1 cellular context compared by ENCODE assay signal in the genomic region with DNA sequence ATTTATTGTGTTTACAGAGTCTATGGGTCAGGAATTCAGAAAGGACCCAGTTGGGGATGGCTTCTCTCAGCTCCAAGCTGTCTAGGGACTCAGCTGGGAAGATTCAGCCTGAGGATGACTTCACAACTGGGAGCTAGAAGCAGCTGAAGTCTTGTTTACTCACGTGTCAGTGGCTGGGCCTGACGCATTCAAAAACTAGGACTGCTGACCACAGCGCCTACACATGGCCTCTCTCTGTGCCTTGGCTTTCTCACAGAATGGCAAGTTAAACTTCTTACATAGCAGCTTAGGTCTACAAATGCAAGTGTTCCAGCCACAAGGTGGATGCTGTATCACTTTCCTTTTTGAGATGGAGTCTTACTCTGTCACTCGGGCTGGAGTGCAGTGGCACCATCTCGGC.
TF ChIP-seq lines count a peak whose summit lies in the region.

No MANE protein-coding gene starts in this region.

TF ChIP-seq in K562, 482 proteins besides CTCF, POLR2A, EP300 and RAD21 (continued from another document):
- no peak for TF ChIP-seq NFE2L1 (tag; IDR thresholded peaks at IDR 0.05; ENCODE audit: borderline replicate concordance, low read depth)
- TF ChIP-seq, protein P1, sequence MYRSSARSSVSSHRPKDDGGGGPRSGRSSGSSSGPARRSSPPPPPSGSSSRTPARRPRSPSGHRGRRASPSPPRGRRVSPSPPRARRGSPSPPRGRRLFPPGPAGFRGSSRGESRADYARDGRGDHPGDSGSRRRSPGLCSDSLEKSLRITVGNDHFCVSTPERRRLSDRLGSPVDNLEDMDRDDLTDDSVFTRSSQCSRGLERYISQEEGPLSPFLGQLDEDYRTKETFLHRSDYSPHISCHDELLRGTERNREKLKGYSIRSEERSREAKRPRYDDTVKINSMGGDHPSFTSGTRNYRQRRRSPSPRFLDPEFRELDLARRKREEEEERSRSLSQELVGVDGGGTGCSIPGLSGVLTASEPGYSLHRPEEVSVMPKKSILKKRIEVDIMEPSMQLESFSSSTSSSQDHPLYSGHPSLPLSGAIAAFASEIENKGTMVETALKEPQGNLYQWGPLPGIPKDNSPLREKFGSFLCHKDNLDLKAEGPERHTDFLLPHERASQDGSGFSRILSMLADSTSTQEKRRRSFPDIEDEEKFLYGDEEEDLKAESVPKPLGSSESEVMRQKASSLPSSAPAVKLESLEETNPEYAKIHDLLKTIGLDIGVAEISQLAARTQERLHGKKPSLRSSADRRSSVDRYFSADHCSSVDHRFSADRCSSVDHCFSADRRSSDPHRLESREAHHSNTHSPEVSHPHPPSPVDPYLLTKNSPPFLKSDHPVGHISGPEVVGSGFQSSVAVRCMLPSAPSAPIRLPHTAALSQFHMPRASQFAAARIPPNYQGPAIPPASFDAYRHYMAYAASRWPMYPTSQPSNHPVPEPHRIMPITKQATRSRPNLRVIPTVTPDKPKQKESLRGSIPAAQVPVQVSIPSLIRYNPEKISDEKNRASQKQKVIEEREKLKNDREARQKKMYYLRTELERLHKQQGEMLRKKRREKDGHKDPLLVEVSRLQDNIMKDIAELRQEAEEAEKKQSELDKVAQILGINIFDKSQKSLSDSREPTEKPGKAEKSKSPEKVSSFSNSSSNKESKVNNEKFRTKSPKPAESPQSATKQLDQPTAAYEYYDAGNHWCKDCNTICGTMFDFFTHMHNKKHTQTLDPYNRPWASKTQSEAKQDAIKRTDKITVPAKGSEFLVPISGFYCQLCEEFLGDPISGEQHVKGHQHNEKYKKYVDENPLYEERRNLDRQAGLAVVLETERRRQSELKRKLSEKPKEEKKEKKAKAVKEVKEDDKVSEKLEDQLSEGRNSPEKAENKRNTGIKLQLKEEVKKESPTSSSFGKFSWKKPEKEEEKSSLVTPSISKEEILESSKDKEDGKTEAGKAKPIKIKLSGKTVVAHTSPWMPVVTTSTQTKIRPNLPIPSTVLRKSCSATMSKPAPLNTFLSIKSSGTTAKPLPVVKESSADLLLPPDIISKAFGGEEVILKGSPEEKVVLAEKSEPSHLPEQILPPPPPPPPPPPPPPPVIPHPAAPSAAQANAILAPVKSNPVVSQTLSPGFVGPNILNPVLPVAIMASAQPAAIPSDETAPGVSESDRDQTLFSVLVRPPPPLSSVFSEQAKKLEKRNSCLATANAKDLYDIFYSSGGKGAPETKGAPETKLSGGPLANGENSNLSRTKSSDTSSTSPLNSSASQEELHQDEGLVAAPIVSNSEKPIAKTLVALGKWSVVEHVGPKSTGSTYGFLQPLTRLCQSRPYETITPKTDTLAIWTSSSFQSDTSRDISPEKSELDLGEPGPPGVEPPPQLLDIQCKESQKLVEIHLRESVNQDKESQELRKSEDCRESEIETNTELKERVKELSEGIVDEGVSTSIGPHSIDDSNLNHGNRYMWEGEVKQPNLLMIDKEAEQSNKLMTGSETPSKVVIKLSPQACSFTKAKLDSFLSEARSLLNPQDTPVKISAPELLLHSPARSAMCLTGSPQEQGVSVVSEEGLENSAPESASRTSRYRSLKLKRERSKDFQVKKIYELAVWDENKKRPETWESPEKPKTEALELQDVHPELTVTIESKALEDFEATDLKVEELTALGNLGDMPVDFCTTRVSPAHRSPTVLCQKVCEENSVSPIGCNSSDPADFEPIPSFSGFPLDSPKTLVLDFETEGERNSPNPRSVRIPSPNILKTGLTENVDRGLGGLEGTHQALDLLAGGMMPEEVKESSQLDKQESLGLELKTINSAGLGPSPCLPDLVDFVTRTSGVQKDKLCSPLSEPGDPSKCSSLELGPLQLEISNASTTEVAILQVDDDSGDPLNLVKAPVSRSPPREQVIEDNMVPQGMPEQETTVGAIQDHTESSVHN (IDR thresholded peaks at IDR 0.05; ENCODE audit: borderline replicate concordance in 1 of 2, low read depth in 1 of 2): peak in 1 of 2 experiments; percentile 95; a peak in 2 of 4 replicates
- TF ChIP-seq ZNF76 (CRISPR knock-in tag; IDR thresholded peaks at IDR 0.05; ENCODE audit: borderline replicate concordance): no peak
- TF ChIP-seq MCM5 (IDR thresholded peaks at IDR 0.05; ENCODE audit: low read depth): no peak
- TF ChIP-seq, protein P2, sequence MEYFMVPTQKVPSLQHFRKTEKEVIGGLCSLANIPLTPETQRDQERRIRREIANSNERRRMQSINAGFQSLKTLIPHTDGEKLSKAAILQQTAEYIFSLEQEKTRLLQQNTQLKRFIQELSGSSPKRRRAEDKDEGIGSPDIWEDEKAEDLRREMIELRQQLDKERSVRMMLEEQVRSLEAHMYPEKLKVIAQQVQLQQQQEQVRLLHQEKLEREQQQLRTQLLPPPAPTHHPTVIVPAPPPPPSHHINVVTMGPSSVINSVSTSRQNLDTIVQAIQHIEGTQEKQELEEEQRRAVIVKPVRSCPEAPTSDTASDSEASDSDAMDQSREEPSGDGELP (CRISPR knock-in tag; IDR thresholded peaks at IDR 0.05; ENCODE audit: borderline replicate concordance): peak; percentile 48; the same call in 1 of the 2 replicates
- TF ChIP-seq MAFK (IDR thresholded peaks at IDR 0.05; ENCODE audit: low read length): 0 out of 2 replicates have a peak, but pooled peaks have one; percentile 38
- peak; percentile 75 for TF ChIP-seq L3MBTL2 (IDR thresholded peaks at IDR 0.05)
- TF ChIP-seq JUND (IDR thresholded peaks at IDR 0.05; ENCODE audit: borderline replicate concordance, low read depth, low read length): peak; percentile 39; the same call in 1 of the 2 replicates
- peak; percentile 50; the same call in 1 of the 3 replicates for TF ChIP-seq JUND (tag; IDR thresholded peaks at IDR 0.05; ENCODE audit: borderline replicate concordance, low read depth, low read length)
- no peak for TF ChIP-seq RHOXF2B (CRISPR knock-in tag; conservative IDR thresholded peaks at IDR 0.05)
